Comparison of ENCODE assay signal across 8 cellular contexts in genomic region chr14:92714739-92715307, GRCh38. TPM values are rescaled to one million over a fixed set of nuclear protein-coding genes. Genes with fewer than 3 reads are reported as not detected.
A peak's percentile ranks its signal among the peaks of the same experiment; 100 is the strongest.
DNase-seq lines count a peak whose midpoint lies in the region; ATAC-seq and TF ChIP-seq lines count a peak whose summit lies in the region.
"Not testable (repeated sequence)": the region's sequence is repeated elsewhere in the genome, so short reads cannot be mapped to it uniquely, and the experiment has no call there.

No MANE protein-coding gene starts in this region.

- TF ChIP-seq CTCF in AG09309 (IDR thresholded peaks at IDR 0.05; ENCODE audit: control insufficient read depth, insufficient read depth, low read depth, low read length, missing control alignments) (peak; percentile 82), lung (IDR thresholded peaks at IDR 0.05; ENCODE audit: control extremely low read depth, extremely low read depth) (peak; percentile 49)

- not testable (repeated sequence) for H3K9me3 ChIP-seq in lung (ENCODE audit: control insufficient read depth in 2 of 2, insufficient read depth in 1 of 2, low read length in 1 of 2)

- H3K36me3 ChIP-seq in lung (ENCODE audit: control insufficient read depth in 2 of 2, insufficient read depth in 2 of 2, low read length in 2 of 2) = peaks cover 7 to 32% of the 10 kb centered on the region in 2 donors

- not testable (repeated sequence) for H3K4me3 ChIP-seq in AG09309 (ENCODE audit: control insufficient read depth, low read depth, low read length); lung

- WGBS in lung, 2 donors = 75 to 76% methylated on average over 7 of the region's 7 CpGs

- ATAC-seq in GM19351 (IDR thresholded peaks at IDR 0.05; ENCODE audit: unreplicated experiment) = peak; percentile 60
- peak; percentile 41 for ATAC-seq in lung (ENCODE audit: insufficient read depth, low FRiP score)

- not testable (repeated sequence) for H3K4me1 ChIP-seq in lung (ENCODE audit: control insufficient read depth in 2 of 2, insufficient read depth in 2 of 2, low read length in 2 of 2)

- not testable (repeated sequence) for H3K27ac ChIP-seq in lung (ENCODE audit: low read depth in 1 of 2, low read length in 1 of 2)

- H3K27me3 ChIP-seq in lung (ENCODE audit: control insufficient read depth, insufficient read depth) = not testable (repeated sequence)

- not testable (repeated sequence) for DNase-seq in AG09309 (ENCODE audit: low read depth)
- DNase-seq in NCI-H128 (lab: John Stamatoyannopoulos, UW; ENCODE audit: unreplicated experiment) (peak; percentile 66), SK-N-DZ (ENCODE audit: low spot score) (peak; percentile 43), epidermal melanocyte (ENCODE audit: insufficient read length, low spot score) (peak; percentile 77), lung (ENCODE audit: low spot score) (peak; percentile 82)
- peak; percentile 90 to 95 for DNase-seq in activated T-cell treated with anti-CD3 and anti-CD28 coated beads, Interleukin-2, amount 50 U/mL, for 48 hours
- DNase-seq in stimulated activated CD4-positive, alpha-beta T cell treated with anti-CD3 and anti-CD28 coated beads, Interleukin-4, amount 100 ng/mL, for 48 hours (ENCODE audit: low read depth in 2 of 2) = peak; percentile 80 to 87

RNA-seq across cellular contexts. Expression of gene LGMN, which starts 33.6 kb away (rescaled TPM):
- polyA plus RNA-seq in SK-N-DZ (2014; cell fraction: cytosol; rRNA removed) = 18.8 and 21.7 TPM in 2 replicates
- polyA plus RNA-seq in SK-N-DZ (2014; cell fraction: nucleus; rRNA removed) = 11.6 and 12.8 TPM in 2 replicates
- total RNA-seq in lung = 100 to 1,000 TPM; 122 to 151 TPM
- polyA plus RNA-seq in lung = 100 to 1,000 TPM; 115 to 182 TPM
